In genomic region chr3:35528728-35529127, GRCh38 we compare ENCODE assay signal across 28 cellular contexts.
DNase-seq lines count a peak whose midpoint lies in the region; ATAC-seq and TF ChIP-seq lines count a peak whose summit lies in the region.
"Had no signal": no experiment of that assay in that cellular context is flagged by ENCODE, and none has a peak within 500 bp of the region (broad histone marks: within the 10 kb centered on the region; RNA-seq: fewer than 3 reads in every experiment).

No MANE protein-coding gene starts in this region.

- ATAC-seq in GM23338 = no peak
- ATAC-seq: A549; activated naive CD8-positive, alpha-beta T cell treated with anti-CD3 and anti-CD28 coated beads, Interleukin-2, amount 50 U/mL, for 24 hours; effector memory CD8-positive, alpha-beta T cell; stimulated activated effector memory CD8-positive, alpha-beta T cell treated with anti-CD3 and anti-CD28 coated beads, Interleukin-12 subunit alpha, Interleukin-12 subunit beta, amount 100 ng/mL, for 72 hours; WTC11 had no signal

- no peak overlapping the region for H3K4me3 Mint-ChIP-seq in GM23338
- H3K4me3 Mint-ChIP-seq: activated naive CD8-positive, alpha-beta T cell treated with anti-CD3 and anti-CD28 coated beads, Interleukin-2, amount 50 U/mL, for 24 hours; effector memory CD8-positive, alpha-beta T cell; immature natural killer cell; stimulated activated effector memory CD8-positive, alpha-beta T cell treated with anti-CD3 and anti-CD28 coated beads, Interleukin-12 subunit alpha, Interleukin-12 subunit beta, amount 100 ng/mL, for 72 hours; WTC11 had no signal

- peaks cover 7% of the 10 kb centered on the region; the same call in 2 of the 3 replicates for H3K4me1 Mint-ChIP-seq in GM23338
- H3K4me1 Mint-ChIP-seq: activated naive CD8-positive, alpha-beta T cell treated with anti-CD3 and anti-CD28 coated beads, Interleukin-2, amount 50 U/mL, for 24 hours; immature natural killer cell; stimulated activated effector memory CD8-positive, alpha-beta T cell treated with anti-CD3 and anti-CD28 coated beads, Interleukin-12 subunit alpha, Interleukin-12 subunit beta, amount 100 ng/mL, for 72 hours had no signal

- H4K20me1 ChIP-seq in GM23338 (replicated peaks; ENCODE audit: insufficient read depth) = no peaks in the 10 kb centered on the region

- TF ChIP-seq CTCF in GM23338 (conservative IDR thresholded peaks at IDR 0.05; ENCODE audit: low read depth in 2 of 2) = no peak
- no peak for TF ChIP-seq CTCF in astrocyte of the cerebellum (IDR thresholded peaks at IDR 0.05; ENCODE audit: low read depth, low read length, missing control alignments)

- H3F3A ChIP-seq in GM23338 (replicated peaks; ENCODE audit: low read depth) = no peaks in the 10 kb centered on the region

- H3K27me3 ChIP-seq in GM23338 (ENCODE audit: insufficient read depth) = no peaks in the 10 kb centered on the region
- H3K27me3 ChIP-seq: BE2C, esophagus squamous epithelium, spleen had no signal

- no peak overlapping the region for H3K4me2 ChIP-seq in GM23338
- H3K4me2 ChIP-seq: A549 had no signal

- no peaks in the 10 kb centered on the region for H3K27me3 Mint-ChIP-seq in GM23338 (ENCODE audit: insufficient read depth, low read depth, poor library complexity)
- H3K27me3 Mint-ChIP-seq: activated naive CD8-positive, alpha-beta T cell treated with anti-CD3 and anti-CD28 coated beads, Interleukin-2, amount 50 U/mL, for 24 hours; effector memory CD8-positive, alpha-beta T cell had no signal

- H3K9me3 Mint-ChIP-seq in GM23338 = no peaks in the 10 kb centered on the region
- H3K9me3 Mint-ChIP-seq: activated naive CD8-positive, alpha-beta T cell treated with anti-CD3 and anti-CD28 coated beads, Interleukin-2, amount 50 U/mL, for 24 hours; WTC11 had no signal

- no peaks in the 10 kb centered on the region for H3K4me1 ChIP-seq in GM23338 (ENCODE audit: insufficient read depth)
- H3K4me1 ChIP-seq: BE2C, esophagus squamous epithelium, spleen had no signal

- H3K27ac Mint-ChIP-seq in GM23338 = no peak overlapping the region
- H3K27ac Mint-ChIP-seq: activated naive CD8-positive, alpha-beta T cell treated with anti-CD3 and anti-CD28 coated beads, Interleukin-2, amount 50 U/mL, for 24 hours; effector memory CD8-positive, alpha-beta T cell; immature natural killer cell; stimulated activated effector memory CD8-positive, alpha-beta T cell treated with anti-CD3 and anti-CD28 coated beads, Interleukin-12 subunit alpha, Interleukin-12 subunit beta, amount 100 ng/mL, for 72 hours; WTC11 had no signal

- DNase-seq in GM23338 (ENCODE audit: low spot score) = no peak
- DNase-seq in astrocyte of the cerebellum (ENCODE audit: low read depth) = peak; percentile 19
- DNase-seq in kidney tubule cell (ENCODE audit: low spot score) = peak; percentile 72
- peak; percentile 26 for DNase-seq in non-pigmented ciliary epithelial cell (ENCODE audit: low read depth)
- DNase-seq in cerebellar nuclear complex (lab: John Stamatoyannopoulos, UW) = no peak
- no peak for DNase-seq in mesenteric fat pad (ENCODE audit: low spot score)
- no peak for DNase-seq in DMS79 (lab: John Stamatoyannopoulos, UW)
- no peak for DNase-seq in activated gamma-delta T cell (lab: John Stamatoyannopoulos, UW)
- DNase-seq: activated CD4-positive, alpha-beta T cell treated with anti-CD3 and anti-CD28 coated beads, Interleukin-2, amount 50 U/mL, for 4 hours; activated effector memory CD4-positive, alpha-beta T cell treated with anti-CD3 and anti-CD28 coated beads, Interleukin-2, amount 50 U/mL, for 16 hours; activated naive CD8-positive, alpha-beta T cell treated with anti-CD3 and anti-CD28 coated beads, Interleukin-2, amount 50 U/mL, for 24 hours; BE2C; effector memory CD8-positive, alpha-beta T cell; esophagus squamous epithelium; hippocampal formation; immature natural killer cell; IMR-90; NCI-H2029 treated with DMSO at 0.1 percent for 48 hours; NCI-H82; retina; Right ventricle myocardium superior; spleen; stimulated activated CD4-positive, alpha-beta T cell treated with anti-CD3 and anti-CD28 coated beads, Interleukin-2, amount 100 ng/mL, for 48 hours had no signal

- in situ Hi-C loops in astrocyte of the cerebellum (cut with HindIII; ENCODE audit: low sequenced_read_pairs) = no loop called here

- no peaks in the 10 kb centered on the region for H3K36me3 ChIP-seq in GM23338 (ENCODE audit: insufficient read depth)
- H3K36me3 ChIP-seq: BE2C, esophagus squamous epithelium, HAP-1, spleen had no signal

- no peaks in the 10 kb centered on the region for H3K79me2 ChIP-seq in GM23338 (replicated peaks; ENCODE audit: insufficient read depth)

- H2AFZ ChIP-seq in GM23338 = peak overlapping the region; percentile 11; the same call in 1 of the 2 replicates

- no peak overlapping the region for H3K27ac ChIP-seq in GM23338 (ENCODE audit: low read depth)
- H3K27ac ChIP-seq: A549, coronary artery, esophagus squamous epithelium, spleen had no signal

- no peaks in the 10 kb centered on the region for H3K36me3 Mint-ChIP-seq in GM23338 (ENCODE audit: low read depth)
- H3K36me3 Mint-ChIP-seq: immature natural killer cell; stimulated activated effector memory CD8-positive, alpha-beta T cell treated with anti-CD3 and anti-CD28 coated beads, Interleukin-12 subunit alpha, Interleukin-12 subunit beta, amount 100 ng/mL, for 72 hours; WTC11 had no signal

- H3K9me2 ChIP-seq in GM23338 (ENCODE audit: insufficient read depth) = no peaks in the 10 kb centered on the region

- H3K4me3 ChIP-seq in GM23338 = no peak overlapping the region
- H3K4me3 ChIP-seq in astrocyte of the cerebellum (ENCODE audit: low read depth, low read length) = no peak overlapping the region
- H3K4me3 ChIP-seq: A549, coronary artery, esophagus squamous epithelium, HAP-1, spleen had no signal

TF ChIP-seq in GM23338, 12 proteins besides CTCF, POLR2A, EP300 and RAD21 (continues in another document):
- TF ChIP-seq NANOG (IDR thresholded peaks at IDR 0.05; ENCODE audit: borderline replicate concordance) (no peak), CREB1 (CRISPR knock-in tag; IDR thresholded peaks at IDR 0.05; ENCODE audit: low read depth) (no peak), STAT1 (IDR thresholded peaks at IDR 0.05; ENCODE audit: unreplicated experiment) (no peak), EZH2 (IDR thresholded peaks at IDR 0.05; ENCODE audit: low read depth, unreplicated experiment) (no peak), POLR2AphosphoS5 (IDR thresholded peaks at IDR 0.05; ENCODE audit: low read depth) (no peak), EZH2phosphoT487 (IDR thresholded peaks at IDR 0.05; ENCODE audit: unreplicated experiment) (no peak), ZNF462 (CRISPR knock-in tag; IDR thresholded peaks at IDR 0.05) (no peak), JUNB (IDR thresholded peaks at IDR 0.05; ENCODE audit: unreplicated experiment) (no peak)

Comparison
In these comparisons a context has a peak if more than half of its experiments do, and no peak if none do; other contexts are left out.
1. DNase-seq: peak in astrocyte of the cerebellum (single experiment), kidney tubule cell (single experiment) and non-pigmented ciliary epithelial cell (single experiment); none in GM23338 (single experiment), cerebellar nuclear complex (0 of 2), mesenteric fat pad (single experiment), DMS79 (single experiment) and activated gamma-delta T cell (single experiment).